8 cellular contexts compared by ENCODE assay signal in the genomic region with DNA sequence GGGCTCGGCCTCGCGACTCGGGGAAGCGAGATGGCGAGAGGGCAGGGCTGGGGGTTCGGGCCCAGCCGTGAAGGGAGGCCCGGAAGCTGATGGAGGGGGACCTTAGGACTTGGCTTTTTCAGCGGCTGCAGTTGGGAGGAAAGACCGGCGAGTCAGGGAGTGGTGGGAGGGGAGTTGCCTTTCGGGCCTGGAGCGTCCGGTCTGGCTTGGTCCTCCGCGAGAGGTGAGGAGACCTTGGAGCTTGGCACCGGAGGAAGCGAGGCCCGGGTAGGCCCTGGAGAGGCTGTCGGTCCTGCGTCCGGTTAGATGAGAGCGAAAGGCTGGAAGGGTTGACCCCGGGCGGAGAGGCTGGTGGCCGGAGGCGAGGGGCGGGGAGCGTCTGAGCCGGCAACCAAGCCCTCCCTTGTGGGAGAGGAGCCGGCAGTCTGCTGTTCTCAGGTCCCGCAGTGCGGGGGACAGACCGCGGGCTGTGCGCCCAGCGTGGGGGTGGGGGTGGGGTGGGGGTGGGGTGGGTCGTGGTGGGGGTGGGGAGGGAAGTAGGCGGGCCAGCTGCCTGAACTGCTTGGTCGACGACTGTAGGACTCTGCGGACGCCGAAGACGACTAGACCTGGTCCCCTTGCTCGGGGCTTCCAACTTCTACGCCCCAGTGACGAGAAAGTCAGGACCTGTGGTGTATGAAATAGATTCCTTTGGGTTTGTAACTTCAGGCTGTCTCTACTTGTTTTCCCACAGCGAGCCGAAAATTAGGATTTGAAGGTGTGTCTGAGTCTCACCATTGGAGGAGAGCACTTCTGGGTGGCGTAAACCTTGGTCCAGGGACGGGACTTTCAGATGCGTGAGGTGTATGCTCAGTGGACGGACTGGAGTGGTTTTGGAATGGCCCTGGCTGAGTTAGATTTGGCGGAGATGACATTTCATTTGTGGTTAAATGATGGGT. TPM values are rescaled to one million over a fixed set of nuclear protein-coding genes. Genes with fewer than 3 reads are reported as not detected.
DNase-seq lines count a peak whose midpoint lies in the region; ATAC-seq and TF ChIP-seq lines count a peak whose summit lies in the region.

No MANE protein-coding gene starts in this region.

- no peaks in the 10 kb centered on the region for H3K9me2 ChIP-seq in MM.1S (replicated peaks; ENCODE audit: insufficient read depth, low read length)

- H3K4me1 ChIP-seq in MM.1S (ENCODE audit: low read length): peaks cover 16% of the 10 kb centered on the region
- H3K4me1 ChIP-seq in thymus (ENCODE audit: control insufficient read depth, insufficient read depth, low read length): peaks cover 10% of the 10 kb centered on the region

- peak; percentile 43 for DNase-seq in EL
- DNase-seq in MM.1S: peak; percentile 36
- DNase-seq in activated T-cell treated with anti-CD3 and anti-CD28 coated beads, Interleukin-2, amount 50 U/mL, for 4 hours: peak; percentile 22
- peak; percentile 43 for DNase-seq in fibroblast of pulmonary artery (ENCODE audit: low read depth)
- DNase-seq in neural crest cell (ENCODE audit: low read depth, low spot score): peak; percentile 29
- DNase-seq in DMS153 (lab: John Stamatoyannopoulos, UW): no peak

- H3K27ac Mint-ChIP-seq in neural crest cell (ENCODE audit: unreplicated experiment): peak overlapping the region; percentile 87

- TF ChIP-seq CTCF in MM.1S (IDR thresholded peaks at IDR 0.05; ENCODE audit: low read length) (no peak), fibroblast of pulmonary artery (IDR thresholded peaks at IDR 0.05; ENCODE audit: low read length, missing control alignments) (no peak), neural crest cell (conservative IDR thresholded peaks at IDR 0.05) (no peak)

- H3K27me3 ChIP-seq in MM.1S (replicated peaks; ENCODE audit: insufficient read depth, low read length) (no peaks in the 10 kb centered on the region), thymus (ENCODE audit: control insufficient read depth, insufficient read depth) (no peaks in the 10 kb centered on the region)

- H3K9me3 Mint-ChIP-seq in activated T-cell treated with anti-CD3 and anti-CD28 coated beads, Interleukin-2, amount 50 U/mL, for 4 hours: no peaks in the 10 kb centered on the region
- H3K9me3 Mint-ChIP-seq in neural crest cell: no peaks in the 10 kb centered on the region

- peak; percentile 17 for ATAC-seq in GM21723 (IDR thresholded peaks at IDR 0.05; ENCODE audit: unreplicated experiment)
- ATAC-seq in activated T-cell treated with anti-CD3 and anti-CD28 coated beads, Interleukin-2, amount 50 U/mL, for 4 hours: peak; percentile 22 to 24

- peak overlapping the region; percentile 100 for H3K4me3 ChIP-seq in MM.1S (ENCODE audit: low read length)
- H3K4me3 ChIP-seq in fibroblast of pulmonary artery (replicated peaks; ENCODE audit: low read depth, low read length): peak overlapping the region; percentile 95
- peak overlapping the region; percentile 81 for H3K4me3 ChIP-seq in thymus (ENCODE audit: low read length)

- H3F3A ChIP-seq in MM.1S (ENCODE audit: insufficient read depth, low read length): peaks cover 17% of the 10 kb centered on the region

- H3K4me1 Mint-ChIP-seq in activated T-cell treated with anti-CD3 and anti-CD28 coated beads, Interleukin-2, amount 50 U/mL, for 4 hours (ENCODE audit: low read depth): peaks cover 39% of the 10 kb centered on the region
- peaks cover 37% of the 10 kb centered on the region for H3K4me1 Mint-ChIP-seq in neural crest cell

- WGBS in thymus: 4% methylated on average over 56 of the region's 56 CpGs

- H3K79me2 ChIP-seq in MM.1S (ENCODE audit: low read length): peaks cover 56% of the 10 kb centered on the region

- peaks cover 3% of the 10 kb centered on the region; the same call in 1 of the 2 replicates for H3K36me3 ChIP-seq in MM.1S (replicated peaks; ENCODE audit: insufficient read depth, low read length)
- H3K36me3 ChIP-seq in thymus (ENCODE audit: control insufficient read depth, insufficient read depth): no peaks in the 10 kb centered on the region

- H4K20me1 ChIP-seq in MM.1S (ENCODE audit: insufficient read depth, low read length): peaks cover 41% of the 10 kb centered on the region

- peak overlapping the region; percentile 96 for H3K4me2 ChIP-seq in MM.1S (ENCODE audit: low read depth, low read length)

- peak overlapping the region; percentile 89 for H3K4me3 Mint-ChIP-seq in activated T-cell treated with anti-CD3 and anti-CD28 coated beads, Interleukin-2, amount 50 U/mL, for 4 hours
- H3K4me3 Mint-ChIP-seq in neural crest cell: peak overlapping the region; percentile 94

- H3K27ac ChIP-seq in MM.1S (ENCODE audit: low read length) (peak overlapping the region; percentile 80), thymus (ENCODE audit: low read depth) (peak overlapping the region; percentile 97)

- peaks cover 20% of the 10 kb centered on the region for H3K36me3 Mint-ChIP-seq in activated T-cell treated with anti-CD3 and anti-CD28 coated beads, Interleukin-2, amount 50 U/mL, for 4 hours (ENCODE audit: insufficient read depth)
- H3K36me3 Mint-ChIP-seq in neural crest cell (ENCODE audit: low read depth): peaks cover 6% of the 10 kb centered on the region

- peak overlapping the region; percentile 56 for H2AFZ ChIP-seq in MM.1S (ENCODE audit: low read length)

- no peaks in the 10 kb centered on the region for H3K9me3 ChIP-seq in MM.1S (replicated peaks; ENCODE audit: insufficient read depth, low read length)
- H3K9me3 ChIP-seq in thymus (ENCODE audit: control insufficient read depth): no peaks in the 10 kb centered on the region

- H3K9ac ChIP-seq in MM.1S (ENCODE audit: low read length): peak overlapping the region; percentile 91

- H3K27me3 Mint-ChIP-seq in activated T-cell treated with anti-CD3 and anti-CD28 coated beads, Interleukin-2, amount 50 U/mL, for 4 hours (ENCODE audit: low read depth): no peaks in the 10 kb centered on the region
- H3K27me3 Mint-ChIP-seq in neural crest cell (ENCODE audit: low read depth): no peaks in the 10 kb centered on the region

RNA-seq across cellular contexts. Expression of a gene that starts 1.0 kb away (rescaled TPM):
- 10 to 100 TPM; 66.6 to 68.4 (median 67.7) TPM for total RNA-seq in activated T-cell treated with anti-CD3 and anti-CD28 coated beads, Interleukin-2, amount 50 U/mL, for 4 hours
- 76.8 and 84.4 TPM in 2 replicates for total RNA-seq in neural crest cell
- 29.7 TPM for polyA plus RNA-seq in thymus
